1 cellular context compared by ENCODE assay signal in the genomic region with DNA sequence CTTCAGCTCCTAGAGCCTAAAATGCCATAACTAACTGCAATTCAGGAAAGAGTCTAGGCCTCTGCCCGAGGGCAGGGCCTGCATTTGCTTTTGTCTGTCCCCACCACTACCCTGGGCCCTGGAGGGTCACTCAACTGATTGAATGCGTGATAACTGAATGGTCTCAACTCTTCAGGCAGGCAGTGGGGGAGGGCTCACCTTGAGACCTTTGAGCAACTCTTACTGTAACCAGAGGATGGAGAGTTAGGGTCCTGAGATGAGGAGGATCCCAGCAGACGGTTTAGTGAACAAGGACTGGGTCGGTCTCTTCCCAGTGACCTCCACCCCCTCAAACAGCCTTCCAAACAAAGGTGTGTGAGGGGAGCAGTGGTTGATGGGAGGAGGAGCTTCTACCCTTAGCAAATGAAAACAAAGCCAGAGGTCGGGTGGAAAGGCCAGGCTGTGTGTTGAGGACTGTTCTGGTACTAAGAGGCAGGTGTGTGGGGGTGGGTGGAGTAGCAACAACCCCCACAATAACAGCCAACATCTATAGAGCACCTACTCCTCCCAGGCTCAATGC.
TF ChIP-seq lines count a peak whose summit lies in the region.

No MANE protein-coding gene starts in this region.

TF ChIP-seq in H1, 55 proteins besides CTCF, POLR2A, EP300 and RAD21:
- TF ChIP-seq SIRT6 (IDR thresholded peaks at IDR 0.05; ENCODE audit: low read length) (no peak), EGR1 (IDR thresholded peaks at IDR 0.05; ENCODE audit: borderline replicate concordance, low read depth, low read length) (peak; percentile 50; the same call in 1 of the 2 replicates), SP1 (IDR thresholded peaks at IDR 0.05; ENCODE audit: low read depth, low read length) (peak; percentile 24; the same call in 1 of the 2 replicates)
- TF ChIP-seq, protein P1, sequence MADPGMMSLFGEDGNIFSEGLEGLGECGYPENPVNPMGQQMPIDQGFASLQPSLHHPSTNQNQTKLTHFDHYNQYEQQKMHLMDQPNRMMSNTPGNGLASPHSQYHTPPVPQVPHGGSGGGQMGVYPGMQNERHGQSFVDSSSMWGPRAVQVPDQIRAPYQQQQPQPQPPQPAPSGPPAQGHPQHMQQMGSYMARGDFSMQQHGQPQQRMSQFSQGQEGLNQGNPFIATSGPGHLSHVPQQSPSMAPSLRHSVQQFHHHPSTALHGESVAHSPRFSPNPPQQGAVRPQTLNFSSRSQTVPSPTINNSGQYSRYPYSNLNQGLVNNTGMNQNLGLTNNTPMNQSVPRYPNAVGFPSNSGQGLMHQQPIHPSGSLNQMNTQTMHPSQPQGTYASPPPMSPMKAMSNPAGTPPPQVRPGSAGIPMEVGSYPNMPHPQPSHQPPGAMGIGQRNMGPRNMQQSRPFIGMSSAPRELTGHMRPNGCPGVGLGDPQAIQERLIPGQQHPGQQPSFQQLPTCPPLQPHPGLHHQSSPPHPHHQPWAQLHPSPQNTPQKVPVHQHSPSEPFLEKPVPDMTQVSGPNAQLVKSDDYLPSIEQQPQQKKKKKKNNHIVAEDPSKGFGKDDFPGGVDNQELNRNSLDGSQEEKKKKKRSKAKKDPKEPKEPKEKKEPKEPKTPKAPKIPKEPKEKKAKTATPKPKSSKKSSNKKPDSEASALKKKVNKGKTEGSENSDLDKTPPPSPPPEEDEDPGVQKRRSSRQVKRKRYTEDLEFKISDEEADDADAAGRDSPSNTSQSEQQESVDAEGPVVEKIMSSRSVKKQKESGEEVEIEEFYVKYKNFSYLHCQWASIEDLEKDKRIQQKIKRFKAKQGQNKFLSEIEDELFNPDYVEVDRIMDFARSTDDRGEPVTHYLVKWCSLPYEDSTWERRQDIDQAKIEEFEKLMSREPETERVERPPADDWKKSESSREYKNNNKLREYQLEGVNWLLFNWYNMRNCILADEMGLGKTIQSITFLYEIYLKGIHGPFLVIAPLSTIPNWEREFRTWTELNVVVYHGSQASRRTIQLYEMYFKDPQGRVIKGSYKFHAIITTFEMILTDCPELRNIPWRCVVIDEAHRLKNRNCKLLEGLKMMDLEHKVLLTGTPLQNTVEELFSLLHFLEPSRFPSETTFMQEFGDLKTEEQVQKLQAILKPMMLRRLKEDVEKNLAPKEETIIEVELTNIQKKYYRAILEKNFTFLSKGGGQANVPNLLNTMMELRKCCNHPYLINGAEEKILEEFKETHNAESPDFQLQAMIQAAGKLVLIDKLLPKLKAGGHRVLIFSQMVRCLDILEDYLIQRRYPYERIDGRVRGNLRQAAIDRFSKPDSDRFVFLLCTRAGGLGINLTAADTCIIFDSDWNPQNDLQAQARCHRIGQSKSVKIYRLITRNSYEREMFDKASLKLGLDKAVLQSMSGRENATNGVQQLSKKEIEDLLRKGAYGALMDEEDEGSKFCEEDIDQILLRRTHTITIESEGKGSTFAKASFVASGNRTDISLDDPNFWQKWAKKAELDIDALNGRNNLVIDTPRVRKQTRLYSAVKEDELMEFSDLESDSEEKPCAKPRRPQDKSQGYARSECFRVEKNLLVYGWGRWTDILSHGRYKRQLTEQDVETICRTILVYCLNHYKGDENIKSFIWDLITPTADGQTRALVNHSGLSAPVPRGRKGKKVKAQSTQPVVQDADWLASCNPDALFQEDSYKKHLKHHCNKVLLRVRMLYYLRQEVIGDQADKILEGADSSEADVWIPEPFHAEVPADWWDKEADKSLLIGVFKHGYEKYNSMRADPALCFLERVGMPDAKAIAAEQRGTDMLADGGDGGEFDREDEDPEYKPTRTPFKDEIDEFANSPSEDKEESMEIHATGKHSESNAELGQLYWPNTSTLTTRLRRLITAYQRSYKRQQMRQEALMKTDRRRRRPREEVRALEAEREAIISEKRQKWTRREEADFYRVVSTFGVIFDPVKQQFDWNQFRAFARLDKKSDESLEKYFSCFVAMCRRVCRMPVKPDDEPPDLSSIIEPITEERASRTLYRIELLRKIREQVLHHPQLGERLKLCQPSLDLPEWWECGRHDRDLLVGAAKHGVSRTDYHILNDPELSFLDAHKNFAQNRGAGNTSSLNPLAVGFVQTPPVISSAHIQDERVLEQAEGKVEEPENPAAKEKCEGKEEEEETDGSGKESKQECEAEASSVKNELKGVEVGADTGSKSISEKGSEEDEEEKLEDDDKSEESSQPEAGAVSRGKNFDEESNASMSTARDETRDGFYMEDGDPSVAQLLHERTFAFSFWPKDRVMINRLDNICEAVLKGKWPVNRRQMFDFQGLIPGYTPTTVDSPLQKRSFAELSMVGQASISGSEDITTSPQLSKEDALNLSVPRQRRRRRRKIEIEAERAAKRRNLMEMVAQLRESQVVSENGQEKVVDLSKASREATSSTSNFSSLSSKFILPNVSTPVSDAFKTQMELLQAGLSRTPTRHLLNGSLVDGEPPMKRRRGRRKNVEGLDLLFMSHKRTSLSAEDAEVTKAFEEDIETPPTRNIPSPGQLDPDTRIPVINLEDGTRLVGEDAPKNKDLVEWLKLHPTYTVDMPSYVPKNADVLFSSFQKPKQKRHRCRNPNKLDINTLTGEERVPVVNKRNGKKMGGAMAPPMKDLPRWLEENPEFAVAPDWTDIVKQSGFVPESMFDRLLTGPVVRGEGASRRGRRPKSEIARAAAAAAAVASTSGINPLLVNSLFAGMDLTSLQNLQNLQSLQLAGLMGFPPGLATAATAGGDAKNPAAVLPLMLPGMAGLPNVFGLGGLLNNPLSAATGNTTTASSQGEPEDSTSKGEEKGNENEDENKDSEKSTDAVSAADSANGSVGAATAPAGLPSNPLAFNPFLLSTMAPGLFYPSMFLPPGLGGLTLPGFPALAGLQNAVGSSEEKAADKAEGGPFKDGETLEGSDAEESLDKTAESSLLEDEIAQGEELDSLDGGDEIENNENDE (IDR thresholded peaks at IDR 0.05; ENCODE audit: insufficient replicate concordance, low read length): no peak
